14 cellular contexts compared by ENCODE assay signal in the genomic region with DNA sequence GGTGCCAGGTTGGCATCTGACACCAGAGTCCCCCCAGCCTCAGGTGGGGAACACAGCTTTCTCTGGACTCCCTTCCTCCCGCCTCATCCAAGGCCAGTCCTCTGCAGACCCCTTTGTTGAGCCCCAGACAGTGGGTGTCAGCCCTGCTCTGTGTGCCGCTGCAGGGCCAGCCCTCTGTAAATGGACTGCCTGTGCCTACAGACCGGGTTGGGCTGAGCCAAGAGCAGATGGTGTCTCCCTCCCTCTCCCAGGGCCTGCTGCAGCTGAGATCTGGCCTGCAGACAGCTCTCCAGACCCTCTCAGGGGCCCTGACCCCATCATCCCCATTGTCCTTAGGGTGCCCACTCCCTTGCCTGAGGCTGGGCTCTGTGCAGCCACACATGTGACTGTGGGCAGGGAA.
DNase-seq lines count a peak whose midpoint lies in the region; ATAC-seq lines count a peak whose summit lies in the region.
"Had no signal": no experiment of that assay in that cellular context is flagged by ENCODE, and none has a peak within 500 bp of the region (broad histone marks: within the 10 kb centered on the region; RNA-seq: fewer than 3 reads in every experiment).

No MANE protein-coding gene starts in this region.

- H3K4me2 ChIP-seq in BLaER1 treated with 17β-estradiol and CSF1 and Interleukin-3, amounts not matched to agents 10 nM and 100 nM: peak overlapping the region in 7 of 11 experiments; percentile 8 to 78 (median 63); a peak in 13 of 22 replicates

- H4K20me1 ChIP-seq in BLaER1 treated with 17β-estradiol and CSF1 and Interleukin-3, amounts not matched to agents 10 nM and 100 nM: peaks cover 0 to 17% (median 0%) of the 10 kb centered on the region in 11 experiments; a peak in 4 of 22 replicates

- H3K9me3 Mint-ChIP-seq in activated T-cell treated with anti-CD3 and anti-CD28 coated beads, Interleukin-2, amount 50 U/mL, for 72 hours: no peaks in the 10 kb centered on the region

- DNase-seq in H7 (peak; percentile 33), NT2/D1 (ENCODE audit: low read depth, low spot score) (no peak), islet precursor cell (peak; percentile 75), Ammon's horn (ENCODE audit: low spot score) (no peak)
- DNase-seq in activated T-cell treated with anti-CD3 and anti-CD28 coated beads, Interleukin-2, amount 50 U/mL, for 72 hours: no peak
- no peak for DNase-seq in NK-92 treated with Interleukin-12 subunit alpha and Interleukin-12 subunit beta, amount 100 ng/mL, for 24 hours (lab: John Stamatoyannopoulos, UW)
- DNase-seq: aorta; cortex of kidney; NCI-H2029; pancreas; stimulated activated CD4-positive, alpha-beta T cell treated with anti-CD3 and anti-CD28 coated beads, Interleukin-12 subunit alpha, Interleukin-12 subunit beta, amount 100 ng/mL, for 4 hours had no signal

- no peak overlapping the region for H3K27ac Mint-ChIP-seq in activated T-cell treated with anti-CD3 and anti-CD28 coated beads, Interleukin-2, amount 50 U/mL, for 72 hours
- H3K27ac Mint-ChIP-seq: CD14-positive monocyte had no signal

- no peak for ATAC-seq in activated T-cell treated with anti-CD3 and anti-CD28 coated beads, Interleukin-2, amount 50 U/mL, for 72 hours (replicated peaks in 1 of 2)
- no peak for ATAC-seq in HG03571 (IDR thresholded peaks at IDR 0.05; ENCODE audit: unreplicated experiment)

- peaks cover 11% of the 10 kb centered on the region for H3K4me1 Mint-ChIP-seq in activated T-cell treated with anti-CD3 and anti-CD28 coated beads, Interleukin-2, amount 50 U/mL, for 72 hours (ENCODE audit: low read depth)

- H3K9me3 ChIP-seq in BLaER1 treated with 17β-estradiol and CSF1 and Interleukin-3, amounts not matched to agents 10 nM and 100 nM (replicated peaks in 1 of 11): no peaks in the 10 kb centered on the region
- no peaks in the 10 kb centered on the region for H3K9me3 ChIP-seq in NT2/D1 (ENCODE audit: insufficient read depth, low read length)
- H3K9me3 ChIP-seq: pancreas had no signal

- no peak overlapping the region for H3K4me3 ChIP-seq in BLaER1 treated with 17β-estradiol and CSF1 and Interleukin-3, amounts not matched to agents 10 nM and 100 nM
- H3K4me3 ChIP-seq in H7 (ENCODE audit: insufficient read depth, low read depth, low read length): no peak overlapping the region
- H3K4me3 ChIP-seq in NT2/D1 (ENCODE audit: insufficient read length, low read depth): no peak overlapping the region
- H3K4me3 ChIP-seq: pancreas had no signal

- peaks cover 44 to 76% (median 63%) of the 10 kb centered on the region in 10 experiments for H3K4me1 ChIP-seq in BLaER1 treated with 17β-estradiol and CSF1 and Interleukin-3, amounts not matched to agents 10 nM and 100 nM
- H3K4me1 ChIP-seq in NT2/D1 (ENCODE audit: insufficient read depth, insufficient read length): peaks cover 15% of the 10 kb centered on the region
- H3K4me1 ChIP-seq: pancreas had no signal

- no peak overlapping the region for H3K4me3 Mint-ChIP-seq in activated T-cell treated with anti-CD3 and anti-CD28 coated beads, Interleukin-2, amount 50 U/mL, for 72 hours
- H3K4me3 Mint-ChIP-seq: CD14-positive monocyte had no signal

- H3K36me3 ChIP-seq in BLaER1 treated with 17β-estradiol and CSF1 and Interleukin-3, amounts not matched to agents 10 nM and 100 nM: no peaks in the 10 kb centered on the region
- H3K36me3 ChIP-seq in H7 (replicated peaks; ENCODE audit: control insufficient read depth, insufficient read depth, low read length) (no peaks in the 10 kb centered on the region), NT2/D1 (ENCODE audit: insufficient read depth, insufficient read length, low read length) (no peaks in the 10 kb centered on the region)
- H3K36me3 ChIP-seq: pancreas had no signal

- H3K27ac ChIP-seq in BLaER1 treated with 17β-estradiol and CSF1 and Interleukin-3, amounts not matched to agents 10 nM and 100 nM: peak overlapping the region in 2 of 11 experiments; percentile 32 to 52; a peak in 4 of 22 replicates
- H3K27ac ChIP-seq: pancreas had no signal

- no peaks in the 10 kb centered on the region for H3K36me3 Mint-ChIP-seq in activated T-cell treated with anti-CD3 and anti-CD28 coated beads, Interleukin-2, amount 50 U/mL, for 72 hours (ENCODE audit: insufficient read depth in 2 of 2)
- H3K36me3 Mint-ChIP-seq: CD14-positive monocyte had no signal

- peaks cover 0 to 6% (median 0%) of the 10 kb centered on the region in 11 experiments; a peak in 2 of 22 replicates for H3K27me3 ChIP-seq in BLaER1 treated with 17β-estradiol and CSF1 and Interleukin-3, amounts not matched to agents 10 nM and 100 nM
- H3K27me3 ChIP-seq in H7 (ENCODE audit: control insufficient read depth, insufficient read depth, low read length) (no peaks in the 10 kb centered on the region), NT2/D1 (ENCODE audit: insufficient read depth, insufficient read length) (no peaks in the 10 kb centered on the region)
- H3K27me3 ChIP-seq: pancreas had no signal

- no peaks in the 10 kb centered on the region for H3K27me3 Mint-ChIP-seq in activated T-cell treated with anti-CD3 and anti-CD28 coated beads, Interleukin-2, amount 50 U/mL, for 72 hours (ENCODE audit: low read depth)

- peak overlapping the region in 1 of 11 experiments; percentile 19; a peak in 2 of 22 replicates for H3K9ac ChIP-seq in BLaER1 treated with 17β-estradiol and CSF1 and Interleukin-3, amounts not matched to agents 10 nM and 100 nM
- H3K9ac ChIP-seq in NT2/D1 (ENCODE audit: insufficient read length, low read depth): peak overlapping the region; percentile 10

Comparison
In these comparisons a context has a peak if more than half of its experiments do, and no peak if none do; other contexts are left out.
1. DNase-seq: peak in H7 (single experiment) and islet precursor cell (single experiment); none in NT2/D1 (single experiment), activated T-cell treated with anti-CD3 and anti-CD28 coated beads, Interleukin-2, amount 50 U/mL, for 72 hours (0 of 2), NK-92 treated with Interleukin-12 subunit alpha and Interleukin-12 subunit beta, amount 100 ng/mL, for 24 hours (single experiment) and Ammon's horn (single experiment).